ENCODE assay signal across 1 cellular context in genomic region chr5:172443441-172444109, GRCh38.
TF ChIP-seq lines count a peak whose summit lies in the region.

No MANE protein-coding gene starts in this region.

TF ChIP-seq in IMR-90, 13 proteins besides CTCF, POLR2A, EP300 and RAD21 (continued from another document):
- 0 out of 2 replicates have a peak, but pooled peaks have one; percentile 28 for TF ChIP-seq BHLHE40 (IDR thresholded peaks at IDR 0.05; ENCODE audit: low read depth, low read length)
- peak; percentile 56 for TF ChIP-seq CEBPB (IDR thresholded peaks at IDR 0.05; ENCODE audit: low read depth, low read length)
- TF ChIP-seq MAFK (IDR thresholded peaks at IDR 0.05; ENCODE audit: low read depth, low read length), result peak; percentile 44; the same call in 1 of the 2 replicates
- no peak for TF ChIP-seq RFX5 (IDR thresholded peaks at IDR 0.05; ENCODE audit: low read depth, low read length)
- TF ChIP-seq RCOR1 (IDR thresholded peaks at IDR 0.05; ENCODE audit: insufficient replicate concordance, low read length), result peak; percentile 82
